8 cellular contexts compared by ENCODE assay signal in the genomic region with DNA sequence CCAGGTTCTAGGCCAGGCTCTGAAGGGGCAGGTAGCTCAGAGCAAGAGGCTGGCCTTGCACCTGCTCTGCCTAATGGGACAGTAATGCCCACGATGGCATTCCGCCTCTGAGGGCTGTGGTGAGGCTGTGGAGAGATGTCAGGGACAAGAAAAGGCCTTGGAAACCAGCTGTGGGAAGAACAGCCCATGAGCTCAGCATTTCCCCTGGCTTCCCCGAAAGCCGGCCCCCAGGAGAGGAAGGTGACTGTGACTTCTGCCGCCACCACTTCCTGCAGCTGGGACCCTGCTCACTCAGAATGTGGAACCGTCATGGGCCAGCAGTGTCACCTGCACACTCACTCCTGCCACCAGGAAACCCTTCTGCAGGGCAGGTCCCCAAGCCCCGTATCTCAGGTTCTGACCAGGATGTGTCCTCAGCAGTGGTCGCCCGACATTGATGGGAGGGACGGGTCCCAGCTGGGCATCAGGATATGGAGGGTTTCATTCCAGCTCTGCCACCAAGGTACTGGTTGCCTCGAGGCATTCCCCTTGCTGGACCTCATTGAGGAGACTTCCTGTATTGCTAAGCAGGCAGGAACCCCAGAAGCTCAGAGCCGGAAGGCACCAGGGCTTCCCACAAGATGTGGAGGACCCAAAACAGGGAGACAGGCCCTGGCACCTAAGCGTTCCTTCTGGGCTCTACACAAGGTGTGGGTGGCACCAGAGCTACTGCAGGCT. TPM values are rescaled to one million over a fixed set of nuclear protein-coding genes. Genes with fewer than 3 reads are reported as not detected.
DNase-seq lines count a peak whose midpoint lies in the region; ATAC-seq and TF ChIP-seq lines count a peak whose summit lies in the region.

No MANE protein-coding gene starts in this region.

- in situ Hi-C loops in ACHN (cut with HindIII; ENCODE audit: low pct_ligation_motif_present, low pct_unique_long_range_greater_than_20kb, low sequenced_read_pairs) = no loop called here

- H2AFZ ChIP-seq in GM23338 = no peak overlapping the region

- no peaks in the 10 kb centered on the region for H3K9me3 Mint-ChIP-seq in dendritic cell treated with granulocyte-macrophage colony-stimulating factor and Interleukin-4, amounts not matched to agents 40 ng/mL and 50 ng/mL, for 4 days
- H3K9me3 Mint-ChIP-seq in GM23338 = no peaks in the 10 kb centered on the region

- peaks cover 29% of the 10 kb centered on the region for H3K27me3 Mint-ChIP-seq in dendritic cell treated with granulocyte-macrophage colony-stimulating factor and Interleukin-4, amounts not matched to agents 40 ng/mL and 50 ng/mL, for 4 days
- peaks cover 14% of the 10 kb centered on the region for H3K27me3 Mint-ChIP-seq in GM23338 (ENCODE audit: insufficient read depth, low read depth, poor library complexity)

- H3K36me3 ChIP-seq in GM23338 (ENCODE audit: insufficient read depth) = no peaks in the 10 kb centered on the region

- peak overlapping the region; percentile 18 for H3K4me3 Mint-ChIP-seq in dendritic cell treated with granulocyte-macrophage colony-stimulating factor and Interleukin-4, amounts not matched to agents 40 ng/mL and 50 ng/mL, for 4 days
- H3K4me3 Mint-ChIP-seq in GM23338 = no peak overlapping the region

- no peak for TF ChIP-seq CTCF in GM23338 (conservative IDR thresholded peaks at IDR 0.05; ENCODE audit: low read depth in 2 of 2)

- DNase-seq in GDM1 (lab: John Stamatoyannopoulos, UW) = peak; percentile 77
- DNase-seq in UCSD-AML1 (lab: John Stamatoyannopoulos, UW; ENCODE audit: unreplicated experiment) = peak; percentile 85
- DNase-seq in stimulated activated CD8-positive, alpha-beta memory T cell treated with anti-CD3 and anti-CD28 coated beads, Interleukin-4, amount 100 ng/mL, for 1 hour (ENCODE audit: low read depth in 2 of 2, low spot score in 1 of 2) = peak; percentile 42 to 46
- DNase-seq in GM23338 (ENCODE audit: low spot score) = no peak
- DNase-seq in ACHN = no peak
- no peak for DNase-seq in NCI-H2107 (lab: John Stamatoyannopoulos, UW)

- no peaks in the 10 kb centered on the region for H3F3A ChIP-seq in GM23338 (replicated peaks; ENCODE audit: low read depth)

- peak overlapping the region; percentile 26 for H3K27ac Mint-ChIP-seq in dendritic cell treated with granulocyte-macrophage colony-stimulating factor and Interleukin-4, amounts not matched to agents 40 ng/mL and 50 ng/mL, for 4 days
- no peak overlapping the region for H3K27ac Mint-ChIP-seq in GM23338

- H3K27ac ChIP-seq in GM23338 (ENCODE audit: low read depth) = no peak overlapping the region

- H3K36me3 Mint-ChIP-seq in dendritic cell treated with granulocyte-macrophage colony-stimulating factor and Interleukin-4, amounts not matched to agents 40 ng/mL and 50 ng/mL, for 4 days (ENCODE audit: low read depth) = no peaks in the 10 kb centered on the region
- no peaks in the 10 kb centered on the region for H3K36me3 Mint-ChIP-seq in GM23338 (ENCODE audit: low read depth)

- H3K4me1 ChIP-seq in GM23338 (ENCODE audit: insufficient read depth) = peaks cover 9% of the 10 kb centered on the region; the same call in 1 of the 2 replicates

- intact Hi-C loops in dendritic cell treated with granulocyte-macrophage colony-stimulating factor and Interleukin-4, amounts not matched to agents 40 ng/mL and 50 ng/mL, for 4 days (cut with micrococcal nuclease) = no loop called here

- H3K9me2 ChIP-seq in GM23338 (ENCODE audit: insufficient read depth) = no peaks in the 10 kb centered on the region

- no peaks in the 10 kb centered on the region for H3K79me2 ChIP-seq in GM23338 (replicated peaks; ENCODE audit: insufficient read depth)

- no peaks in the 10 kb centered on the region for H3K27me3 ChIP-seq in GM23338 (ENCODE audit: insufficient read depth)

- peaks cover 64% of the 10 kb centered on the region for H3K4me1 Mint-ChIP-seq in dendritic cell treated with granulocyte-macrophage colony-stimulating factor and Interleukin-4, amounts not matched to agents 40 ng/mL and 50 ng/mL, for 4 days (ENCODE audit: low read depth)
- H3K4me1 Mint-ChIP-seq in GM23338 = peaks cover 24% of the 10 kb centered on the region

- H4K20me1 ChIP-seq in GM23338 (replicated peaks; ENCODE audit: insufficient read depth) = no peaks in the 10 kb centered on the region

- no peak overlapping the region for H3K4me2 ChIP-seq in GM23338

- H3K4me3 ChIP-seq in GM23338 = no peak overlapping the region

- peak; percentile 26 for ATAC-seq in HG02798 (IDR thresholded peaks at IDR 0.05; ENCODE audit: poor library complexity, unreplicated experiment)
- no peak for ATAC-seq in GM23338

TF ChIP-seq in GM23338, 12 proteins besides CTCF, POLR2A, EP300 and RAD21 (continues in another document):
- TF ChIP-seq JUNB (IDR thresholded peaks at IDR 0.05; ENCODE audit: unreplicated experiment) = no peak
- no peak for TF ChIP-seq CREB1 (CRISPR knock-in tag; IDR thresholded peaks at IDR 0.05; ENCODE audit: low read depth)
- TF ChIP-seq, protein P1, sequence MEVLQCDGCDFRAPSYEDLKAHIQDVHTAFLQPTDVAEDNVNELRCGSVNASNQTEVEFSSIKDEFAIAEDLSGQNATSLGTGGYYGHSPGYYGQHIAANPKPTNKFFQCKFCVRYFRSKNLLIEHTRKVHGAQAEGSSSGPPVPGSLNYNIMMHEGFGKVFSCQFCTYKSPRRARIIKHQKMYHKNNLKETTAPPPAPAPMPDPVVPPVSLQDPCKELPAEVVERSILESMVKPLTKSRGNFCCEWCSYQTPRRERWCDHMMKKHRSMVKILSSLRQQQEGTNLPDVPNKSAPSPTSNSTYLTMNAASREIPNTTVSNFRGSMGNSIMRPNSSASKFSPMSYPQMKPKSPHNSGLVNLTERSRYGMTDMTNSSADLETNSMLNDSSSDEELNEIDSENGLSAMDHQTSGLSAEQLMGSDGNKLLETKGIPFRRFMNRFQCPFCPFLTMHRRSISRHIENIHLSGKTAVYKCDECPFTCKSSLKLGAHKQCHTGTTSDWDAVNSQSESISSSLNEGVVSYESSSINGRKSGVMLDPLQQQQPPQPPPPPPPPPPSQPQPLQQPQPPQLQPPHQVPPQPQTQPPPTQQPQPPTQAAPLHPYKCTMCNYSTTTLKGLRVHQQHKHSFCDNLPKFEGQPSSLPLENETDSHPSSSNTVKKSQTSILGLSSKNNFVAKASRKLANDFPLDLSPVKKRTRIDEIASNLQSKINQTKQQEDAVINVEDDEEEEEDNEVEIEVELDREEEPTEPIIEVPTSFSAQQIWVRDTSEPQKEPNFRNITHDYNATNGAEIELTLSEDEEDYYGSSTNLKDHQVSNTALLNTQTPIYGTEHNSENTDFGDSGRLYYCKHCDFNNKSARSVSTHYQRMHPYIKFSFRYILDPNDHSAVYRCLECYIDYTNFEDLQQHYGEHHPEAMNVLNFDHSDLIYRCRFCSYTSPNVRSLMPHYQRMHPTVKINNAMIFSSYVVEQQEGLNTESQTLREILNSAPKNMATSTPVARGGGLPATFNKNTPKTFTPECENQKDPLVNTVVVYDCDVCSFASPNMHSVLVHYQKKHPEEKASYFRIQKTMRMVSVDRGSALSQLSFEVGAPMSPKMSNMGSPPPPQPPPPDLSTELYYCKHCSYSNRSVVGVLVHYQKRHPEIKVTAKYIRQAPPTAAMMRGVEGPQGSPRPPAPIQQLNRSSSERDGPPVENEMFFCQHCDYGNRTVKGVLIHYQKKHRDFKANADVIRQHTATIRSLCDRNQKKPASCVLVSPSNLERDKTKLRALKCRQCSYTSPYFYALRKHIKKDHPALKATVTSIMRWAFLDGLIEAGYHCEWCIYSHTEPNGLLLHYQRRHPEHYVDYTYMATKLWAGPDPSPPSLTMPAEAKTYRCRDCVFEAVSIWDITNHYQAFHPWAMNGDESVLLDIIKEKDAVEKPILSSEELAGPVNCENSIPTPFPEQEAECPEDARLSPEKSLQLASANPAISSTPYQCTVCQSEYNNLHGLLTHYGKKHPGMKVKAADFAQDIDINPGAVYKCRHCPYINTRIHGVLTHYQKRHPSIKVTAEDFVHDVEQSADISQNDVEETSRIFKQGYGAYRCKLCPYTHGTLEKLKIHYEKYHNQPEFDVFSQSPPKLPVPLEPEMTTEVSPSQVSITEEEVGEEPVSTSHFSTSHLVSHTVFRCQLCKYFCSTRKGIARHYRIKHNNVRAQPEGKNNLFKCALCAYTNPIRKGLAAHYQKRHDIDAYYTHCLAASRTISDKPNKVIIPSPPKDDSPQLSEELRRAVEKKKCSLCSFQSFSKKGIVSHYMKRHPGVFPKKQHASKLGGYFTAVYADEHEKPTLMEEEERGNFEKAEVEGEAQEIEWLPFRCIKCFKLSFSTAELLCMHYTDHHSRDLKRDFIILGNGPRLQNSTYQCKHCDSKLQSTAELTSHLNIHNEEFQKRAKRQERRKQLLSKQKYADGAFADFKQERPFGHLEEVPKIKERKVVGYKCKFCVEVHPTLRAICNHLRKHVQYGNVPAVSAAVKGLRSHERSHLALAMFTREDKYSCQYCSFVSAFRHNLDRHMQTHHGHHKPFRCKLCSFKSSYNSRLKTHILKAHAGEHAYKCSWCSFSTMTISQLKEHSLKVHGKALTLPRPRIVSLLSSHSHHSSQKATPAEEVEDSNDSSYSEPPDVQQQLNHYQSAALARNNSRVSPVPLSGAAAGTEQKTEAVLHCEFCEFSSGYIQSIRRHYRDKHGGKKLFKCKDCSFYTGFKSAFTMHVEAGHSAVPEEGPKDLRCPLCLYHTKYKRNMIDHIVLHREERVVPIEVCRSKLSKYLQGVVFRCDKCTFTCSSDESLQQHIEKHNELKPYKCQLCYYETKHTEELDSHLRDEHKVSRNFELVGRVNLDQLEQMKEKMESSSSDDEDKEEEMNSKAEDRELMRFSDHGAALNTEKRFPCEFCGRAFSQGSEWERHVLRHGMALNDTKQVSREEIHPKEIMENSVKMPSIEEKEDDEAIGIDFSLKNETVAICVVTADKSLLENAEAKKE (CRISPR knock-in tag; IDR thresholded peaks at IDR 0.05) = no peak
- TF ChIP-seq ZNF114 (CRISPR knock-in tag; IDR thresholded peaks at IDR 0.05) = no peak
- no peak for TF ChIP-seq STAT1 (IDR thresholded peaks at IDR 0.05; ENCODE audit: unreplicated experiment)
- no peak for TF ChIP-seq ZNF331 (CRISPR knock-in tag; IDR thresholded peaks at IDR 0.05; ENCODE audit: low read depth)
- no peak for TF ChIP-seq EZH2 (IDR thresholded peaks at IDR 0.05; ENCODE audit: low read depth, unreplicated experiment)

RNA-seq across cellular contexts. Expression of a gene that starts 30.7 kb away (rescaled TPM):
- 11.2 and 14.1 TPM in 2 replicates for total RNA-seq in GM23338 (2014; rRNA removed; shearing (Covaris generic))
- polyA plus RNA-seq in GM23338 (2016; fragmentation: Nextera tagmentation; extraction: Ambion mirVana) = 1.2 and 2.0 TPM in 2 replicates

RNA-seq across cellular contexts. Expression of a gene that starts 35.6 kb away (rescaled TPM):
- total RNA-seq in GM23338 (2014; rRNA removed; shearing (Covaris generic)) = 1.7 and 3.3 TPM in 2 replicates
- 1.2 and 1.9 TPM in 2 replicates for polyA plus RNA-seq in GM23338 (2016; fragmentation: Nextera tagmentation; extraction: Ambion mirVana)

RNA-seq across cellular contexts. Expression of a gene that starts 57.9 kb away (rescaled TPM):
- 90.0 and 99.2 TPM in 2 replicates for total RNA-seq in GM23338 (2014; rRNA removed; shearing (Covaris generic))
- 71.6 and 73.7 TPM in 2 replicates for polyA plus RNA-seq in GM23338 (2016; fragmentation: Nextera tagmentation; extraction: Ambion mirVana)

Comparison
In these comparisons a context has a peak if more than half of its experiments do, and no peak if none do; other contexts are left out.
1. DNase-seq: peak in GDM1 (single experiment), UCSD-AML1 (single experiment) and stimulated activated CD8-positive, alpha-beta memory T cell treated with anti-CD3 and anti-CD28 coated beads, Interleukin-4, amount 100 ng/mL, for 1 hour (2 of 2); none in GM23338 (single experiment), ACHN (single experiment) and NCI-H2107 (single experiment).